In the genomic region with DNA sequence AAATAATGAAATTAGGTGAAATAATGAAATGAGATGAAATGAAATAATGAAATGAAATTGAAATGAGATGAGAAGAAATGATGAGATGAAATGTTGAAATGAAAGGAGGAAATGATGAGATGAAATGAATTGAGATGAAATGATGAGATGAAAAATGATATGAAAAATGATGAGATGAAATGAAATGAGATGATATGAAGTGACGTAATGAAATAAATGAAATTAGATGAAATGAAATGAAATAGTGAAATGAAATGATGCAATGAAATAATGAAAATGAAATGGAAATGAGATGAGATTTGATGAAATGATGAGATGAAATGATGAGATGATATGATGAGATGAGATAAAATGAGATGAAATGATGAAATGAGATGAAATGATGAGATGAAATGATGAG, we compare ENCODE assay signal across 5 cellular contexts.
DNase-seq lines count a peak whose midpoint lies in the region; ATAC-seq, FAIRE-seq and TF ChIP-seq lines count a peak whose summit lies in the region.
"Not testable (repeated sequence)": the region's sequence is repeated elsewhere in the genome, so short reads cannot be mapped to it uniquely, and the experiment has no call there.

No MANE protein-coding gene starts in this region.

- not testable (repeated sequence) for H3K9me3 ChIP-seq in kidney (ENCODE audit: control insufficient read depth in 1 of 2, low read length in 2 of 2); pancreas; small intestine (ENCODE audit: control insufficient read depth, low read depth)
- peaks cover 41% of the 10 kb centered on the region for H3K9me3 ChIP-seq in HepG2 (ENCODE audit: low read length)

- 4% methylated on average over 1 of the region's 1 CpG for WGBS in HepG2 (ENCODE audit: low lambda C conversion rate)
- WGBS in pancreas, 2 donors = 0 to 59% methylated on average over 1 of the region's 1 CpG
- WGBS in small intestine, 3 donors = 47 to 76% (median 68%) methylated on average over 1 of the region's 1 CpG

- TF ChIP-seq EP300 in HepG2 (IDR thresholded peaks at IDR 0.05; ENCODE audit: low read depth in 2 of 2, low read length in 2 of 2); HepG2 (CRISPR knock-in tag; IDR thresholded peaks at IDR 0.05; ENCODE audit: borderline replicate concordance): not testable (repeated sequence)

- not testable (repeated sequence) for H3K79me2 ChIP-seq in HepG2 (ENCODE audit: insufficient read depth, low read length)

- H3K9ac ChIP-seq in kidney (ENCODE audit: low read length in 2 of 2); HepG2 (ENCODE audit: insufficient read depth, low read depth, low read length): not testable (repeated sequence)

- TF ChIP-seq POLR2A in HepG2 (IDR thresholded peaks at IDR 0.05; ENCODE audit: insufficient read depth in 1 of 2, low read depth in 2 of 2, low read length in 2 of 2) = not testable (repeated sequence)

- POLR2A ChIA-PET in HepG2 (lab: Yijun Ruan, JAX) = not testable (repeated sequence)

- FAIRE-seq in frontal cortex (lab: Jason Lieb, UNC) = peak; percentile 33
- FAIRE-seq in kidney (lab: Jason Lieb, UNC) = peak; percentile 19
- not testable (repeated sequence) for FAIRE-seq in HepG2 (lab: Jason Lieb, UNC)
- peak; percentile 67 for FAIRE-seq in pancreas (lab: Jason Lieb, UNC)
- FAIRE-seq in small intestine (lab: Jason Lieb, UNC) = peak; percentile 82

- not testable (repeated sequence) for DNase-seq in frontal cortex (ENCODE audit: low spot score in 2 of 2); kidney; HepG2 (ENCODE audit: low spot score); pancreas; small intestine

- intact Hi-C loops in kidney (cut with DNase I); HepG2 (cut with micrococcal nuclease; ENCODE audit: unreplicated experiment); pancreas (cut with DNase I): not testable (repeated sequence)

- H4K20me1 ChIP-seq in HepG2 (ENCODE audit: insufficient read depth, low read length) = not testable (repeated sequence)

- not testable (repeated sequence) for H3K27ac ChIP-seq in kidney (ENCODE audit: low read depth in 2 of 2, low read length in 2 of 2); HepG2 (ENCODE audit: extremely low read length, insufficient read depth, low read length); pancreas; small intestine (ENCODE audit: low read depth in 1 of 2, low read length in 1 of 2)

- not testable (repeated sequence) for H3K36me3 ChIP-seq in kidney (ENCODE audit: control insufficient read depth in 1 of 2, insufficient read depth in 2 of 2, low read length in 2 of 2); HepG2 (replicated peaks in 1 of 2; ENCODE audit: control insufficient read depth in 1 of 2, insufficient read depth in 2 of 2, low read length in 2 of 2); pancreas; small intestine (ENCODE audit: control insufficient read depth in 2 of 2, insufficient read depth in 2 of 2, low read length in 2 of 2)

- H3K27me3 ChIP-seq in HepG2 (ENCODE audit: control insufficient read depth in 1 of 2, insufficient read depth in 2 of 2, low read length in 2 of 2); pancreas; small intestine (ENCODE audit: control insufficient read depth in 2 of 2, insufficient read depth in 2 of 2, low read length in 2 of 2): not testable (repeated sequence)

- ATAC-seq in HepG2, pancreas: not testable (repeated sequence)

- CTCF ChIA-PET in HepG2 (lab: Yijun Ruan, JAX; ENCODE audit: low intra/inter-chr PET ratio, low total read pairs) = not testable (repeated sequence)

- not testable (repeated sequence) for H3K4me1 ChIP-seq in kidney (ENCODE audit: control insufficient read depth in 1 of 2, insufficient read depth in 1 of 2, low read depth in 1 of 2, low read length in 2 of 2); HepG2 (ENCODE audit: insufficient read depth, low read length); pancreas; small intestine (ENCODE audit: control insufficient read depth in 2 of 2, insufficient read depth in 1 of 2, low read depth in 1 of 2, low read length in 1 of 2)

- not testable (repeated sequence) for H3K4me3 ChIP-seq in kidney (ENCODE audit: low read length in 2 of 2); HepG2 (replicated peaks in 1 of 3; ENCODE audit: insufficient read depth in 1 of 3, low read depth in 2 of 3, low read length in 3 of 3); pancreas; small intestine (ENCODE audit: low read depth in 1 of 2, low read length in 2 of 2)

- not testable (repeated sequence) for H2AFZ ChIP-seq in HepG2 (ENCODE audit: low read length)

- BruUV-seq in HepG2 (replicated peaks; lab: Mats Ljungman, UMichigan) = not testable (repeated sequence)

- in situ Hi-C loops in HepG2 (cut with HindIII; ENCODE audit: extremely low pct_ligation_motif_present, low pct_unique_long_range_greater_than_20kb) = not testable (repeated sequence)

- TF ChIP-seq CTCF in kidney (IDR thresholded peaks at IDR 0.05; ENCODE audit: borderline replicate concordance, extremely low read depth, insufficient read depth); HepG2 (CRISPR knock-in tag; IDR thresholded peaks at IDR 0.05); pancreas (IDR thresholded peaks at IDR 0.05): not testable (repeated sequence)

- TF ChIP-seq RAD21 in HepG2 (CRISPR knock-in tag; IDR thresholded peaks at IDR 0.05) = not testable (repeated sequence)

- not testable (repeated sequence) for H3K4me2 ChIP-seq in HepG2 (ENCODE audit: low read depth, low read length)

TF ChIP-seq in HepG2, 621 proteins besides CTCF, POLR2A, EP300 and RAD21:
- TF ChIP-seq ATF7 (IDR thresholded peaks at IDR 0.05) = peak; percentile 95
- TF ChIP-seq ATF7, CREB1 (CRISPR knock-in tag; IDR thresholded peaks at IDR 0.05): not testable (repeated sequence)
- TF ChIP-seq CREB1 (IDR thresholded peaks at IDR 0.05) = peak; percentile 64; the same call in 1 of the 2 replicates
